Comparison of ENCODE assay signal across 19 cellular contexts in the genomic region with DNA sequence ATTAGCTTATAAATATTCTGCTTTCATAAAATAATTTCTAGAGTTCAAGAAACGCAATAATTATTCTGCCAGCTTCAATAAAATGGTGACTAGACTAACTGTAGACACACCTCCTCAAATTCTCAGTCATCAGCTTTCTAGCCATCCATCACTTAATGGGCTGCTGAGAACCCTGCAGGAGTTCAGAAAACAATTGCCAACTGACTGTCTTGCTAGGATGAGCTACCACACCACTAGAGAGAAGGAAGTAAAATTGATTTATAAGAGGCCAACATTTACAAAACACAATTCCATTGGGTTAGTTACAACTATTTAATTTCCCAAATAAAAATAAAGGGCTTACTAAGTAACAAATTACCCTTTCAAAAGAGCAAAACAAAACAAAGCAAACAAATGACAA.
DNase-seq lines count a peak whose midpoint lies in the region; ATAC-seq, FAIRE-seq and TF ChIP-seq lines count a peak whose summit lies in the region.
"Had no signal": no experiment of that assay in that cellular context is flagged by ENCODE, and none has a peak within 500 bp of the region (broad histone marks: within the 10 kb centered on the region; RNA-seq: fewer than 3 reads in every experiment).

No MANE protein-coding gene starts in this region.

- WGBS in A549 (ENCODE audit: missing lambda C conversion rate): 84% methylated on average over 1 of the region's 1 CpG

- TF ChIP-seq RAD21 in A549 (conservative IDR thresholded peaks at IDR 0.05 in 1 of 2, IDR thresholded peaks at IDR 0.05 in 1 of 2): no peak

- CTCF ChIA-PET in A549 (lab: Yijun Ruan, JAX): interaction anchor here (1.1 to 1.3 kb wide), 2 partner anchors 29 to 57 kb away, joined by 3 read pairs; no protein-coding TSS in a partner anchor

- H3K4me1 ChIP-seq in A549: peaks cover 11% of the 10 kb centered on the region
- H3K4me1 ChIP-seq: Peyer's patch had no signal

- TF ChIP-seq EP300 in A549 (IDR thresholded peaks at IDR 0.05): no peak

- H3K4me3 ChIP-seq in A549 (no peak overlapping the region), astrocyte of the spinal cord (ENCODE audit: low read depth, low read length) (no peak overlapping the region)
- H3K4me3 ChIP-seq: Peyer's patch had no signal

- H3K4me2 ChIP-seq in A549: peak overlapping the region; percentile 27; the same call in 2 of the 3 replicates
- H3K4me2 ChIP-seq: KMS-11 had no signal

- H3K27ac ChIP-seq in A549: peak overlapping the region; percentile 59 to 73
- H3K27ac ChIP-seq: KMS-11, Peyer's patch had no signal

- ATAC-seq in A549: peak in 1 of 2 experiments; percentile 43; a peak in 2 of 6 replicates
- ATAC-seq in HG03045 (IDR thresholded peaks at IDR 0.05; ENCODE audit: unreplicated experiment): no peak
- ATAC-seq in HG03039 (IDR thresholded peaks at IDR 0.05; ENCODE audit: unreplicated experiment): no peak
- ATAC-seq in HG02623 (IDR thresholded peaks at IDR 0.05; ENCODE audit: unreplicated experiment): no peak
- ATAC-seq: activated T-cell treated with anti-CD3 and anti-CD28 coated beads, Interleukin-2, amount 50 U/mL, for 4 hours; esophagus mucosa; sciatic nerve; stimulated activated effector memory CD8-positive, alpha-beta T cell treated with anti-CD3 and anti-CD28 coated beads, Interleukin-12 subunit alpha, Interleukin-12 subunit beta, amount 100 ng/mL, for 72 hours had no signal

- TF ChIP-seq CTCF in A549 (IDR thresholded peaks at IDR 0.05): no peak
- no peak for TF ChIP-seq CTCF in astrocyte of the spinal cord (IDR thresholded peaks at IDR 0.05; ENCODE audit: low read depth, low read length)

- FAIRE-seq in A549 (lab: Jason Lieb, UNC): peak; percentile 84

- TF ChIP-seq POLR2A in A549 (IDR thresholded peaks at IDR 0.05; ENCODE audit: low read length): no peak

- POLR2A ChIA-PET in A549 (lab: Yijun Ruan, JAX): no interaction called here

- in situ Hi-C loops in astrocyte of the spinal cord (cut with HindIII; ENCODE audit: low sequenced_read_pairs): no loop called here

- peaks cover 43% of the 10 kb centered on the region for H3K9me3 ChIP-seq in A549
- H3K9me3 ChIP-seq: Peyer's patch had no signal

- DNase-seq in A549 (ENCODE audit: low read depth in 1 of 2, low spot score in 1 of 2) (peak in 1 of 2 experiments; percentile 30), HCEC 1CT (peak; percentile 63), astrocyte of the spinal cord (ENCODE audit: low read depth, low spot score) (peak; percentile 43), kidney glomerular epithelial cell (lab: John Stamatoyannopoulos, UW) (peak; percentile 55), T-helper 9 cell (no peak)
- DNase-seq: activated CD4-positive, alpha-beta T cell treated with anti-CD3 and anti-CD28 coated beads for 4 hours; activated T-cell treated with anti-CD3 and anti-CD28 coated beads, Interleukin-2, amount 50 U/mL, for 4 hours; Calu3; GOT3; NCI-H1694; NCI-H526; Peyer's patch had no signal

TF ChIP-seq in A549, 52 proteins besides CTCF, POLR2A, EP300 and RAD21:
- TF ChIP-seq HOXB13 (CRISPR knock-in tag; IDR thresholded peaks at IDR 0.05; ENCODE audit: low read depth): no peak
- TF ChIP-seq CHD2 (IDR thresholded peaks at IDR 0.05; ENCODE audit: low read length, partially characterized antibody): no peak
- no peak for TF ChIP-seq NFE2L2 (conservative IDR thresholded peaks at IDR 0.05; ENCODE audit: low read length)
- TF ChIP-seq, protein P1, sequence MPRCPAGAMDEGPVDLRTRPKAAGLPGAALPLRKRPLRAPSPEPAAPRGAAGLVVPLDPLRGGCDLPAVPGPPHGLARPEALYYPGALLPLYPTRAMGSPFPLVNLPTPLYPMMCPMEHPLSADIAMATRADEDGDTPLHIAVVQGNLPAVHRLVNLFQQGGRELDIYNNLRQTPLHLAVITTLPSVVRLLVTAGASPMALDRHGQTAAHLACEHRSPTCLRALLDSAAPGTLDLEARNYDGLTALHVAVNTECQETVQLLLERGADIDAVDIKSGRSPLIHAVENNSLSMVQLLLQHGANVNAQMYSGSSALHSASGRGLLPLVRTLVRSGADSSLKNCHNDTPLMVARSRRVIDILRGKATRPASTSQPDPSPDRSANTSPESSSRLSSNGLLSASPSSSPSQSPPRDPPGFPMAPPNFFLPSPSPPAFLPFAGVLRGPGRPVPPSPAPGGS (IDR thresholded peaks at IDR 0.05): no peak
- TF ChIP-seq KDM5A (IDR thresholded peaks at IDR 0.05): no peak
- TF ChIP-seq JUNB (IDR thresholded peaks at IDR 0.05): no peak
- no peak for TF ChIP-seq MYC (IDR thresholded peaks at IDR 0.05; ENCODE audit: borderline replicate concordance, low read length)
- TF ChIP-seq FOSL2 (IDR thresholded peaks at IDR 0.05): no peak
- no peak for TF ChIP-seq FOSL2 (CRISPR knock-in tag; IDR thresholded peaks at IDR 0.05)
- no peak for TF ChIP-seq NPAS2 (CRISPR knock-in tag; IDR thresholded peaks at IDR 0.05; ENCODE audit: borderline replicate concordance)
- no peak for TF ChIP-seq CBX8 (IDR thresholded peaks at IDR 0.05)
- TF ChIP-seq E2F6 (IDR thresholded peaks at IDR 0.05; ENCODE audit: borderline replicate concordance, low read depth): no peak
- no peak for TF ChIP-seq ZFP36 (IDR thresholded peaks at IDR 0.05; ENCODE audit: borderline replicate concordance, partially characterized antibody)
TF ChIP-seq in A549: peak in this region for 0.
